In genomic region chr20:63546686-63547483, GRCh38 we compare ENCODE assay signal across 20 cellular contexts. TPM values are rescaled to one million over a fixed set of nuclear protein-coding genes. Genes with fewer than 3 reads are reported as not detected.
"Had no signal": no experiment of that assay in that cellular context is flagged by ENCODE, and none has a peak within 500 bp of the region (broad histone marks: within the 10 kb centered on the region; RNA-seq: fewer than 3 reads in every experiment).

No MANE protein-coding gene starts in this region.

- DNase-seq: activated B cell treated with CpG ODN at 0.5 μM for 24 hours; activated CD4-positive, alpha-beta T cell treated with anti-CD3 and anti-CD28 coated beads for 48 hours; activated CD8-positive, alpha-beta memory T cell treated with anti-CD3 and anti-CD28 coated beads, Interleukin-2, amount 50 U/mL, for 4 hours; activated CD8-positive, alpha-beta T cell treated with anti-CD3 and anti-CD28 coated beads for 36 hours; activated gamma-delta T cell; activated T-cell treated with anti-CD3 and anti-CD28 coated beads, Interleukin-2, amount 50 U/mL, for 48 hours; dorsolateral prefrontal cortex; heart right ventricle; left cardiac atrium; lower lobe of right lung; sigmoid colon; stimulated activated CD4-positive, alpha-beta T cell treated with anti-CD3 and anti-CD28 coated beads, Interleukin-2, amount 100 ng/mL, for 24 hours; upper lobe of right lung had no signal

- ATAC-seq: activated CD8-positive, alpha-beta T cell treated with anti-CD3 and anti-CD28 coated beads for 36 hours; activated naive CD4-positive, alpha-beta T cell treated with anti-CD3 and anti-CD28 coated beads, Interleukin-2, amount 50 U/mL, for 72 hours; gastroesophageal sphincter; heart right ventricle; left cardiac atrium; lower lobe of right lung; upper lobe of right lung had no signal

- H3K4me1 ChIP-seq: gastroesophageal sphincter, heart right ventricle, lower lobe of right lung, sigmoid colon, upper lobe of right lung had no signal

- H3K36me3 ChIP-seq: gastroesophageal sphincter, heart right ventricle, lower lobe of right lung, sigmoid colon, thoracic aorta, upper lobe of right lung had no signal

- H3K27ac ChIP-seq: dorsolateral prefrontal cortex, gastroesophageal sphincter, heart right ventricle, lower lobe of right lung, sigmoid colon, thoracic aorta, upper lobe of right lung had no signal

- H3K4me3 ChIP-seq: dorsolateral prefrontal cortex, gastroesophageal sphincter, heart right ventricle, lower lobe of right lung, sigmoid colon, thoracic aorta, upper lobe of right lung had no signal

- H3K9me3 ChIP-seq: gastroesophageal sphincter, heart right ventricle, lower lobe of right lung, sigmoid colon, thoracic aorta, upper lobe of right lung had no signal

RNA-seq across cellular contexts. Expression of gene SRMS, which starts 0.7 kb away (rescaled TPM):
- total RNA-seq: activated CD8-positive, alpha-beta T cell treated with anti-CD3 and anti-CD28 coated beads for 36 hours; activated naive CD4-positive, alpha-beta T cell treated with anti-CD3 and anti-CD28 coated beads, Interleukin-2, amount 50 U/mL, for 72 hours; cardiac septum; dorsolateral prefrontal cortex; gastroesophageal sphincter; heart right ventricle; left cardiac atrium; lower lobe of right lung; mesothelial cell of epicardium; osteocyte; sigmoid colon; thoracic aorta; upper lobe of right lung had no signal
- polyA plus RNA-seq: heart right ventricle, neural cell had no signal

RNA-seq across cellular contexts. Expression of gene FNDC11, which starts 7.1 kb away (rescaled TPM):
- total RNA-seq: cardiac septum had no signal

RNA-seq across cellular contexts. Expression of gene PTK6, which starts 9.7 kb away (rescaled TPM):
- total RNA-seq: cardiac septum had no signal
- polyA plus RNA-seq: neural cell had no signal
